In the genomic region with DNA sequence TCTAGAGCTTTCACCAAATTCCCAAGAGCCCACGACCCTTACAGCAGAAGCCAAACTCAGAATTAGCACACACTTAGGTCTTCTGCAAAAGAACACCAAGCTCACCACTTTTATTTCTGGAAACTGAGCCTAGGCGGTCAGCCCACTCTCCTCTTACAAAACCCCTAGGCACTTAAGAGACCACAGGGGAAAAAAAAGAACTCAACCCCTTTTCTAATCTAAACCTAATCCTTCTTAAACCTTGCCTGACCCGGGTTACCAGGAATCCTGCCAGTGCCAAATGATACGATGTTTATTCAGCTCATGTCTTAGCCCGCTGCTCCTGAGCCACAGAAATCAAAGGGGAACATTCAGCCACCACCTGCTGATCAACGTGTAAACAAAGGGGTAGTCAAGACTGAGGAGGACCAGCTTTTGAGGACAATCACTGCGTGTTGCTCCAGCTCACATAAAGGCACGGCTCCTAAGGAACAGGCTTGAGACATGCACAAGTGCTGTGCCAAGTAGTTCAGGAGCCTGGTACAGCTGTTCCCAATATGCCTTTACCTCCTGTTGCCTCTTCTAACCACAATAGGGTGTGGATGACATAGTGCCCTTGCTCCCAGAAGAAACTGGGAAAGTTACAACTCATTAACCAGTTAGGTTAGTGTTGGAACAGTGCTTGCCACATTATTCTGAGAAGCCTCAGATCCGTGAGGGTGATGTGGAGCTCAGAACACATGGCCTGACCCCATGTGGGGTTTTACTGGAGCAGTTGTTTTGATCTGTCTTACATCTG, we compare ENCODE assay signal across 9 cellular contexts. TPM values are rescaled to one million over a fixed set of nuclear protein-coding genes. Genes with fewer than 3 reads are reported as not detected.
A peak's percentile ranks its signal among the peaks of the same experiment; 100 is the strongest.
DNase-seq lines count a peak whose midpoint lies in the region; ATAC-seq lines count a peak whose summit lies in the region.
"Had no signal": no experiment of that assay in that cellular context is flagged by ENCODE, and none has a peak within 500 bp of the region (broad histone marks: within the 10 kb centered on the region; RNA-seq: fewer than 3 reads in every experiment).

No MANE protein-coding gene starts in this region.

- H3K27me3 Mint-ChIP-seq in activated T-helper 17 cell treated with anti-CD3 and anti-CD28 coated beads, Interleukin-2, amount 50 U/mL, for 72 hours: no peaks in the 10 kb centered on the region
- H3K27me3 Mint-ChIP-seq: activated B cell treated with CpG ODN at 0.5 μM for 24 hours had no signal

- no peaks in the 10 kb centered on the region for H3K4me1 Mint-ChIP-seq in activated T-helper 17 cell treated with anti-CD3 and anti-CD28 coated beads, Interleukin-2, amount 50 U/mL, for 72 hours

- peak overlapping the region; percentile 52 for H3K27ac Mint-ChIP-seq in activated T-helper 17 cell treated with anti-CD3 and anti-CD28 coated beads, Interleukin-2, amount 50 U/mL, for 72 hours
- H3K27ac Mint-ChIP-seq: activated B cell treated with CpG ODN at 0.5 μM for 24 hours had no signal

- H3K9ac ChIP-seq in stomach smooth muscle (ENCODE audit: low read length in 2 of 2): peak overlapping the region in 1 of 2 donors; percentile 21

- H3K9me3 ChIP-seq in iPS DF 6.9 (ENCODE audit: control insufficient read depth, insufficient read depth, low read length) (no peaks in the 10 kb centered on the region), stomach smooth muscle (ENCODE audit: control insufficient read depth in 2 of 2, low read length in 2 of 2) (no peaks in the 10 kb centered on the region)

- no peak overlapping the region for H3K4me3 Mint-ChIP-seq in activated T-helper 17 cell treated with anti-CD3 and anti-CD28 coated beads, Interleukin-2, amount 50 U/mL, for 72 hours
- H3K4me3 Mint-ChIP-seq: activated B cell treated with CpG ODN at 0.5 μM for 24 hours had no signal

- no peaks in the 10 kb centered on the region for H3K36me3 Mint-ChIP-seq in activated T-helper 17 cell treated with anti-CD3 and anti-CD28 coated beads, Interleukin-2, amount 50 U/mL, for 72 hours (ENCODE audit: low read depth)

- no CpG with 5 or more reads among the region's 9 CpGs for WGBS in iPS DF 6.9 (ENCODE audit: insufficient coverage, insufficient read length)

- H3K9me3 Mint-ChIP-seq in activated T-helper 17 cell treated with anti-CD3 and anti-CD28 coated beads, Interleukin-2, amount 50 U/mL, for 72 hours: no peaks in the 10 kb centered on the region
- H3K9me3 Mint-ChIP-seq: activated B cell treated with CpG ODN at 0.5 μM for 24 hours had no signal

- no peak for ATAC-seq in activated T-helper 17 cell treated with anti-CD3 and anti-CD28 coated beads, Interleukin-2, amount 50 U/mL, for 72 hours (replicated peaks)

- H3K4me1 ChIP-seq in iPS DF 6.9 (ENCODE audit: control insufficient read depth, insufficient read depth, low read length) (0 out of 2 replicates have a peak, but pooled peaks cover 3% of the 10 kb centered on the region), stomach smooth muscle (ENCODE audit: control insufficient read depth, insufficient read depth, low read length) (peaks cover 29% of the 10 kb centered on the region)

- H3K4me3 ChIP-seq in iPS DF 6.9 (ENCODE audit: low read length): no peak overlapping the region
- H3K4me3 ChIP-seq in stomach smooth muscle (ENCODE audit: low read length in 2 of 2): peak overlapping the region; percentile 40 to 61

- no peaks in the 10 kb centered on the region for H3K36me3 ChIP-seq in iPS DF 6.9 (ENCODE audit: control insufficient read depth, insufficient read depth, low read length)
- no peaks in the 10 kb centered on the region for H3K36me3 ChIP-seq in stomach smooth muscle (ENCODE audit: control insufficient read depth in 2 of 2, insufficient read depth in 2 of 2, low read length in 2 of 2)

- no peak overlapping the region for H3K27ac ChIP-seq in iPS DF 6.9 (ENCODE audit: low read length)
- peak overlapping the region; percentile 66 for H3K27ac ChIP-seq in stomach smooth muscle (ENCODE audit: low read length)

- H3K27me3 ChIP-seq in iPS DF 6.9 (ENCODE audit: control insufficient read depth, insufficient read depth, low read length): no peaks in the 10 kb centered on the region
- H3K27me3 ChIP-seq in stomach smooth muscle (ENCODE audit: control insufficient read depth in 1 of 2, insufficient read depth in 2 of 2, low read length in 2 of 2): no peaks in the 10 kb centered on the region

- DNase-seq in SIG-M5 treated with dmso at 0.1 percent for 504 hours (lab: John Stamatoyannopoulos, UW; ENCODE audit: unreplicated experiment) (peak; percentile 48), SIG-M5 (lab: John Stamatoyannopoulos, UW) (no peak), iPS DF 6.9 (ENCODE audit: low read depth, low spot score) (peak; percentile 9), NOMO-1 (lab: John Stamatoyannopoulos, UW; ENCODE audit: unreplicated experiment in 2 of 2) (no peak), Kasumi-1 (lab: John Stamatoyannopoulos, UW) (no peak)
- no peak for DNase-seq in effector CD4-positive, alpha-beta T cell
- DNase-seq: activated B cell treated with CpG ODN at 0.5 μM for 24 hours had no signal

RNA-seq across cellular contexts. Expression of a gene that starts 49.3 kb away (rescaled TPM):
- 100 to 1,000 TPM; 104 to 175 TPM for total RNA-seq in activated T-helper 17 cell treated with anti-CD3 and anti-CD28 coated beads, Interleukin-2, amount 50 U/mL, for 72 hours

Comparison
In these comparisons a context has a peak if more than half of its experiments do, and no peak if none do; other contexts are left out.
1. DNase-seq: peak in SIG-M5 treated with dmso at 0.1 percent for 504 hours (single experiment) and iPS DF 6.9 (single experiment); none in SIG-M5 (single experiment), effector CD4-positive, alpha-beta T cell (single experiment), NOMO-1 (0 of 2) and Kasumi-1 (0 of 2).